Comparison of ENCODE assay signal across 8 cellular contexts in genomic region chr2:26144953-26145680, GRCh38. TPM values are rescaled to one million over a fixed set of nuclear protein-coding genes. Genes with fewer than 3 reads are reported as not detected.
DNase-seq lines count a peak whose midpoint lies in the region; ATAC-seq and TF ChIP-seq lines count a peak whose summit lies in the region.

No MANE protein-coding gene starts in this region.

- H3K79me2 ChIP-seq in osteoblast (ENCODE audit: insufficient read depth, low read length) = no peaks in the 10 kb centered on the region

- H2AFZ ChIP-seq in osteoblast (ENCODE audit: low read length) = no peak overlapping the region

- peak; percentile 74 for TF ChIP-seq CTCF in Calu3 (IDR thresholded peaks at IDR 0.05; ENCODE audit: unreplicated experiment)
- TF ChIP-seq CTCF in gastroesophageal sphincter (IDR thresholded peaks at IDR 0.05) = peak; percentile 51 to 78 (median 69)
- peak; percentile 80 for TF ChIP-seq CTCF in osteoblast (IDR thresholded peaks at IDR 0.05; ENCODE audit: extremely low read depth, low read depth, low read length)
- TF ChIP-seq CTCF in tibial artery (IDR thresholded peaks at IDR 0.05) = peak; percentile 74 to 84

- peak overlapping the region; percentile 69 for H3K4me2 ChIP-seq in osteoblast (ENCODE audit: insufficient read depth, low read length)

- H3K27me3 ChIP-seq in gastroesophageal sphincter (peaks cover 15% of the 10 kb centered on the region), osteoblast (ENCODE audit: insufficient read depth, low read length) (peaks cover 1% of the 10 kb centered on the region), tibial artery (peaks cover 0 to 2% of the 10 kb centered on the region in 2 donors)

- H3K27ac ChIP-seq in gastroesophageal sphincter = no peak overlapping the region
- no peak overlapping the region for H3K27ac ChIP-seq in osteoblast (ENCODE audit: low read depth, low read length)
- H3K27ac ChIP-seq in tibial artery = no peak overlapping the region

- H3K4me3 ChIP-seq in gastroesophageal sphincter (no peak overlapping the region), osteoblast (ENCODE audit: insufficient read depth, low read length) (no peak overlapping the region), tibial artery (no peak overlapping the region)

- DNase-seq in Calu3 = peak; percentile 64
- DNase-seq in HuH-7.5 (ENCODE audit: low spot score) = peak; percentile 35
- DNase-seq in RKO (ENCODE audit: low spot score) = peak; percentile 68
- DNase-seq in activated T-helper 9 cell treated with anti-CD3 and anti-CD28 coated beads, Interleukin-2, amount 50 U/mL, for 16 hours (ENCODE audit: low read depth) = peak; percentile 46
- peak; percentile 87 for DNase-seq in osteoblast (ENCODE audit: insufficient read length, low spot score, missing footprints)
- peak; percentile 59 to 68 for DNase-seq in tibial artery

- no peak for ATAC-seq in gastroesophageal sphincter
- ATAC-seq in stimulated activated memory B cell treated with anti-CD40 and anti-IgM and Interleukin-4, amounts not matched to agents 10 μg/mL and 1 μg/mL and 100 μg/mL, for 72 hours = no peak

- H4K20me1 ChIP-seq in osteoblast (ENCODE audit: insufficient read depth, low read length) = no peaks in the 10 kb centered on the region

- no peak for TF ChIP-seq POLR2A in gastroesophageal sphincter (IDR thresholded peaks at IDR 0.05)

- H3K9me3 ChIP-seq in gastroesophageal sphincter (no peaks in the 10 kb centered on the region), osteoblast (ENCODE audit: low read depth, low read length) (no peaks in the 10 kb centered on the region), tibial artery (no peaks in the 10 kb centered on the region)

- no peaks in the 10 kb centered on the region for H3K9me3 Mint-ChIP-seq in Calu3 (ENCODE audit: low read depth, unreplicated experiment)
- no peaks in the 10 kb centered on the region for H3K9me3 Mint-ChIP-seq in stimulated activated memory B cell treated with anti-CD40 and anti-IgM and Interleukin-4, amounts not matched to agents 10 μg/mL and 1 μg/mL and 100 μg/mL, for 72 hours

- intact Hi-C loops in Calu3 (cut with micrococcal nuclease; ENCODE audit: unreplicated experiment) (loop anchor here (1.0 kb wide), 3 partner anchors 57 to 194 kb away; no protein-coding TSS in a partner anchor), tibial artery (cut with DNase I; ENCODE audit: low total_unique reads) (loop anchor here (5.0 to 10.0 kb wide), 2 partner anchors 160 to 193 kb away; partner anchors contain the start of gene KIF3C)

- 6 to 14% methylated on average over 8 to 11 of the region's 11 CpGs for whole genome bisulfite sequencing in gastroesophageal sphincter (ENCODE audit: low coverage in 1 of 2), 2 donors

- H3K27ac Mint-ChIP-seq in Calu3 (ENCODE audit: unreplicated experiment) = peak overlapping the region; percentile 2
- H3K27ac Mint-ChIP-seq in stimulated activated memory B cell treated with anti-CD40 and anti-IgM and Interleukin-4, amounts not matched to agents 10 μg/mL and 1 μg/mL and 100 μg/mL, for 72 hours = no peak overlapping the region

- H3K27me3 Mint-ChIP-seq in Calu3 (ENCODE audit: unreplicated experiment) = peaks cover 22% of the 10 kb centered on the region
- H3K27me3 Mint-ChIP-seq in stimulated activated memory B cell treated with anti-CD40 and anti-IgM and Interleukin-4, amounts not matched to agents 10 μg/mL and 1 μg/mL and 100 μg/mL, for 72 hours = peaks cover 21% of the 10 kb centered on the region

- TF ChIP-seq EP300 in gastroesophageal sphincter (IDR thresholded peaks at IDR 0.05) = no peak

- peaks cover 25% of the 10 kb centered on the region for H3K4me1 Mint-ChIP-seq in Calu3 (ENCODE audit: low read depth, unreplicated experiment)
- peaks cover 10% of the 10 kb centered on the region for H3K4me1 Mint-ChIP-seq in stimulated activated memory B cell treated with anti-CD40 and anti-IgM and Interleukin-4, amounts not matched to agents 10 μg/mL and 1 μg/mL and 100 μg/mL, for 72 hours

- no peaks in the 10 kb centered on the region for H3K4me1 ChIP-seq in gastroesophageal sphincter
- H3K4me1 ChIP-seq in osteoblast (ENCODE audit: insufficient read depth, low read length) = peaks cover 6% of the 10 kb centered on the region
- H3K4me1 ChIP-seq in tibial artery = no peaks in the 10 kb centered on the region

- H3K36me3 Mint-ChIP-seq in Calu3 (ENCODE audit: insufficient read depth, unreplicated experiment) = peaks cover 8% of the 10 kb centered on the region
- peaks cover 4% of the 10 kb centered on the region for H3K36me3 Mint-ChIP-seq in stimulated activated memory B cell treated with anti-CD40 and anti-IgM and Interleukin-4, amounts not matched to agents 10 μg/mL and 1 μg/mL and 100 μg/mL, for 72 hours

- no peaks in the 10 kb centered on the region for H3K36me3 ChIP-seq in gastroesophageal sphincter
- no peaks in the 10 kb centered on the region for H3K36me3 ChIP-seq in osteoblast (ENCODE audit: insufficient read depth, low read length)
- no peaks in the 10 kb centered on the region for H3K36me3 ChIP-seq in tibial artery

- CTCF ChIA-PET in Calu3 (lab: Charles Lee) = interaction anchor here (0.6 to 2.0 kb wide), 7 partner anchors 57 to 284 kb away, joined by 3 to 12 read pairs (median 5); no protein-coding TSS in a partner anchor

- no TSS peak for BruUV-seq in Calu3 (replicated peaks; lab: Mats Ljungman, UMichigan)

- H3K4me3 Mint-ChIP-seq in Calu3 (ENCODE audit: low read depth, unreplicated experiment) = no peak overlapping the region
- no peak overlapping the region for H3K4me3 Mint-ChIP-seq in stimulated activated memory B cell treated with anti-CD40 and anti-IgM and Interleukin-4, amounts not matched to agents 10 μg/mL and 1 μg/mL and 100 μg/mL, for 72 hours

RNA-seq across cellular contexts. Expression of gene GAREM2, which starts 27.8 kb away (rescaled TPM):
- 2.6 and 2.8 TPM in 2 replicates for total RNA-seq in Calu3 (2022)
- 1 to 10 TPM; 1.8 to 5.5 (median 3.3) TPM for total RNA-seq in gastroesophageal sphincter
- total RNA-seq in osteoblast = 1.4 and 2.4 TPM in 2 replicates

Comparison
In these comparisons a context has a peak if more than half of its experiments do, and no peak if none do; other contexts are left out.
1. DNase-seq: peak in every context shown above with its lines; median percentile 87 in osteoblast; 68 in RKO; 64 in Calu3; 64 in tibial artery; 46 in activated T-helper 9 cell treated with anti-CD3 and anti-CD28 coated beads, Interleukin-2, amount 50 U/mL, for 16 hours; 35 in HuH-7.5.